ENCODE assay signal across 2 cellular contexts in the genomic region with DNA sequence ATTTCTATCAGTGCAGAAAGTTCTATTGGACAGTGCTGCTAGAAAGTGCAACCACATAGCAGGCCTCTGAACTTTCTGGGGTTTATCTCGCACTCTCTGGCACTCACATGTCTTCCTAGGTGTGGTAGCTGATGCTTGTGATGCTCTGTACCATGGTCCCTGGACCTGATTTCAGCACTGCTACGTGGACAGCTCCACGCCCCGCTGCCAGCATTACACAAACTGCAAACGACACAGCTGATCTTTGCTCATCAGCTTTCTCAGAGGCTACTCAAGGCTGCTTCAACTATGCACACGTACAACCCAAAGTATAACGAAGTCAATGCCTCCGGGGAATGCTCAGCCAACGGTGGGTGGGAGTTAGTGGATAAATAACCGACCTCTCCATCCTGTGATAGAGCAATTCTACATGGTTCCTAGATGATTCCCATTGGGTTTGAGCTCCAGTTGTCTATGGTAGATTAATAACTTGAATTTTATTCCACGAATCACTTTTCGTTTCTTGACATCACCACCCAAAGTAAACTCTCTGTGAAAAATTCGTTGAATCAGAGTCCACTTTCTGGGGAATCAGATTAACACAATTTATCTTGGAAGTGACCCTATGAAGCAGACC.
TF ChIP-seq lines count a peak whose summit lies in the region.

No MANE protein-coding gene starts in this region.

TF ChIP-seq in WTC11, 78 proteins besides CTCF, POLR2A, EP300 and RAD21 (continued from another document and continues in another):
- TF ChIP-seq, protein P1, sequence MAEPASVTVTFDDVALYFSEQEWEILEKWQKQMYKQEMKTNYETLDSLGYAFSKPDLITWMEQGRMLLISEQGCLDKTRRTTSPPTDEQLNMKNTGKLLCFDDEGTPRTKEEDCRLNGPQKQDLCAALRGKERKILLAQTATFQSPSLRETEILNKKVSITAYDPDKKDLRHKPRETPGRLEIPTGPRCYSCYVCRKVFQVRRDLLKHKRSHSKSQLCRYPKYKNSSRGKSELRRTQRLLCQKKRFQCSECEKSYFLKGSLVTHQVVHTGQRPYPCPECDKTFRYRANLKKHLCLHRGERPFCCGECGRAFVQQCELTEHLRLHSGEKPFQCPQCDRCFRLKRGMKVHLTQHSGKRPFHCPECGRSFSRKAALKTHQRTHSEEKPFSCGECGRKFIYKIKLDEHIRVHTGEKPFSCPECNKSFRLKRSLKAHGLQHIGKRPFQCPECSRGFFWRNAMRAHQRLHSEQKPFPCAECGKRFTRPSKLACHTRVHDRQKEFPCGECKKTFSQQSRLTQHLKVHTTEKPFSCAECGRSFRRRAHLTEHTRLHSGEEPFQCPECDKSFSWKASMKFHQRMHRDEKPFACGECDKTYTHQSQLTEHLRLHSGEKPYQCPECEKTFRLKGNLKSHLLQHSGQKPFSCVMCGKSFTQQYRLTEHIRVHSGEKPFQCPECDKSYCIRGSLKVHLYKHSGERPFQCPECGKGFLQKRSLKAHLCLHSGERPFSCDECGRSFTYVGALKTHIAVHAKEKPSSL (CRISPR knock-in tag; conservative IDR thresholded peaks at IDR 0.05) = no peak
- TF ChIP-seq ATF1 (CRISPR knock-in tag; IDR thresholded peaks at IDR 0.05) (no peak), ZNF232 (CRISPR knock-in tag; IDR thresholded peaks at IDR 0.05) (no peak), TP53 (CRISPR knock-in tag; IDR thresholded peaks at IDR 0.05) (no peak), ZNF671 (CRISPR knock-in tag; IDR thresholded peaks at IDR 0.05) (no peak), MXD4 (CRISPR knock-in tag; IDR thresholded peaks at IDR 0.05; ENCODE audit: borderline replicate concordance) (no peak), SMAD4 (CRISPR knock-in tag; IDR thresholded peaks at IDR 0.05) (peak; percentile 76; the same call in 1 of the 2 replicates), ZNF219 (CRISPR knock-in tag; IDR thresholded peaks at IDR 0.05; ENCODE audit: borderline replicate concordance) (peak; percentile 91; the same call in 1 of the 2 replicates), JUN (CRISPR knock-in tag; IDR thresholded peaks at IDR 0.05) (peak; percentile 91), TEAD4 (CRISPR knock-in tag; IDR thresholded peaks at IDR 0.05) (peak; percentile 78; the same call in 1 of the 2 replicates), ZNF263 (CRISPR knock-in tag; IDR thresholded peaks at IDR 0.05; ENCODE audit: low read depth) (no peak), KAT7 (CRISPR knock-in tag; IDR thresholded peaks at IDR 0.05; ENCODE audit: borderline replicate concordance) (no peak)
- TF ChIP-seq, protein P2, sequence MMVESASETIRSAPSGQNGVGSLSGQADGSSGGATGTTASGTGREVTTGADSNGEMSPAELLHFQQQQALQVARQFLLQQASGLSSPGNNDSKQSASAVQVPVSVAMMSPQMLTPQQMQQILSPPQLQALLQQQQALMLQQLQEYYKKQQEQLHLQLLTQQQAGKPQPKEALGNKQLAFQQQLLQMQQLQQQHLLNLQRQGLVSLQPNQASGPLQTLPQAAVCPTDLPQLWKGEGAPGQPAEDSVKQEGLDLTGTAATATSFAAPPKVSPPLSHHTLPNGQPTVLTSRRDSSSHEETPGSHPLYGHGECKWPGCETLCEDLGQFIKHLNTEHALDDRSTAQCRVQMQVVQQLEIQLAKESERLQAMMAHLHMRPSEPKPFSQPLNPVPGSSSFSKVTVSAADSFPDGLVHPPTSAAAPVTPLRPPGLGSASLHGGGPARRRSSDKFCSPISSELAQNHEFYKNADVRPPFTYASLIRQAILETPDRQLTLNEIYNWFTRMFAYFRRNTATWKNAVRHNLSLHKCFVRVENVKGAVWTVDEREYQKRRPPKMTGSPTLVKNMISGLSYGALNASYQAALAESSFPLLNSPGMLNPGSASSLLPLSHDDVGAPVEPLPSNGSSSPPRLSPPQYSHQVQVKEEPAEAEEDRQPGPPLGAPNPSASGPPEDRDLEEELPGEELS (CRISPR knock-in tag; IDR thresholded peaks at IDR 0.05) = peak; percentile 52; the same call in 1 of the 2 replicates
- TF ChIP-seq, protein P3, sequence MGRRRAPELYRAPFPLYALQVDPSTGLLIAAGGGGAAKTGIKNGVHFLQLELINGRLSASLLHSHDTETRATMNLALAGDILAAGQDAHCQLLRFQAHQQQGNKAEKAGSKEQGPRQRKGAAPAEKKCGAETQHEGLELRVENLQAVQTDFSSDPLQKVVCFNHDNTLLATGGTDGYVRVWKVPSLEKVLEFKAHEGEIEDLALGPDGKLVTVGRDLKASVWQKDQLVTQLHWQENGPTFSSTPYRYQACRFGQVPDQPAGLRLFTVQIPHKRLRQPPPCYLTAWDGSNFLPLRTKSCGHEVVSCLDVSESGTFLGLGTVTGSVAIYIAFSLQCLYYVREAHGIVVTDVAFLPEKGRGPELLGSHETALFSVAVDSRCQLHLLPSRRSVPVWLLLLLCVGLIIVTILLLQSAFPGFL (CRISPR knock-in tag; IDR thresholded peaks at IDR 0.05; ENCODE audit: borderline replicate concordance) = no peak
- TF ChIP-seq, protein P4, sequence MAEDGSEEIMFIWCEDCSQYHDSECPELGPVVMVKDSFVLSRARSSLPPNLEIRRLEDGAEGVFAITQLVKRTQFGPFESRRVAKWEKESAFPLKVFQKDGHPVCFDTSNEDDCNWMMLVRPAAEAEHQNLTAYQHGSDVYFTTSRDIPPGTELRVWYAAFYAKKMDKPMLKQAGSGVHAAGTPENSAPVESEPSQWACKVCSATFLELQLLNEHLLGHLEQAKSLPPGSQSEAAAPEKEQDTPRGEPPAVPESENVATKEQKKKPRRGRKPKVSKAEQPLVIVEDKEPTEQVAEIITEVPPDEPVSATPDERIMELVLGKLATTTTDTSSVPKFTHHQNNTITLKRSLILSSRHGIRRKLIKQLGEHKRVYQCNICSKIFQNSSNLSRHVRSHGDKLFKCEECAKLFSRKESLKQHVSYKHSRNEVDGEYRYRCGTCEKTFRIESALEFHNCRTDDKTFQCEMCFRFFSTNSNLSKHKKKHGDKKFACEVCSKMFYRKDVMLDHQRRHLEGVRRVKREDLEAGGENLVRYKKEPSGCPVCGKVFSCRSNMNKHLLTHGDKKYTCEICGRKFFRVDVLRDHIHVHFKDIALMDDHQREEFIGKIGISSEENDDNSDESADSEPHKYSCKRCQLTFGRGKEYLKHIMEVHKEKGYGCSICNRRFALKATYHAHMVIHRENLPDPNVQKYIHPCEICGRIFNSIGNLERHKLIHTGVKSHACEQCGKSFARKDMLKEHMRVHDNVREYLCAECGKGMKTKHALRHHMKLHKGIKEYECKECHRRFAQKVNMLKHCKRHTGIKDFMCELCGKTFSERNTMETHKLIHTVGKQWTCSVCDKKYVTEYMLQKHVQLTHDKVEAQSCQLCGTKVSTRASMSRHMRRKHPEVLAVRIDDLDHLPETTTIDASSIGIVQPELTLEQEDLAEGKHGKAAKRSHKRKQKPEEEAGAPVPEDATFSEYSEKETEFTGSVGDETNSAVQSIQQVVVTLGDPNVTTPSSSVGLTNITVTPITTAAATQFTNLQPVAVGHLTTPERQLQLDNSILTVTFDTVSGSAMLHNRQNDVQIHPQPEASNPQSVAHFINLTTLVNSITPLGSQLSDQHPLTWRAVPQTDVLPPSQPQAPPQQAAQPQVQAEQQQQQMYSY (CRISPR knock-in tag; IDR thresholded peaks at IDR 0.05) = no peak
- TF ChIP-seq, protein P5, sequence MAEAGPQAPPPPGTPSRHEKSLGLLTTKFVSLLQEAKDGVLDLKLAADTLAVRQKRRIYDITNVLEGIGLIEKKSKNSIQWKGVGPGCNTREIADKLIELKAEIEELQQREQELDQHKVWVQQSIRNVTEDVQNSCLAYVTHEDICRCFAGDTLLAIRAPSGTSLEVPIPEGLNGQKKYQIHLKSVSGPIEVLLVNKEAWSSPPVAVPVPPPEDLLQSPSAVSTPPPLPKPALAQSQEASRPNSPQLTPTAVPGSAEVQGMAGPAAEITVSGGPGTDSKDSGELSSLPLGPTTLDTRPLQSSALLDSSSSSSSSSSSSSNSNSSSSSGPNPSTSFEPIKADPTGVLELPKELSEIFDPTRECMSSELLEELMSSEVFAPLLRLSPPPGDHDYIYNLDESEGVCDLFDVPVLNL (CRISPR knock-in tag; IDR thresholded peaks at IDR 0.05; ENCODE audit: borderline replicate concordance, low read depth) = 0 out of 2 replicates have a peak, but pooled peaks have one; percentile 51

TF ChIP-seq in HepG2, 621 proteins besides CTCF, POLR2A, EP300 and RAD21 (continued from another document and continues in another):
- TF ChIP-seq, protein P6, sequence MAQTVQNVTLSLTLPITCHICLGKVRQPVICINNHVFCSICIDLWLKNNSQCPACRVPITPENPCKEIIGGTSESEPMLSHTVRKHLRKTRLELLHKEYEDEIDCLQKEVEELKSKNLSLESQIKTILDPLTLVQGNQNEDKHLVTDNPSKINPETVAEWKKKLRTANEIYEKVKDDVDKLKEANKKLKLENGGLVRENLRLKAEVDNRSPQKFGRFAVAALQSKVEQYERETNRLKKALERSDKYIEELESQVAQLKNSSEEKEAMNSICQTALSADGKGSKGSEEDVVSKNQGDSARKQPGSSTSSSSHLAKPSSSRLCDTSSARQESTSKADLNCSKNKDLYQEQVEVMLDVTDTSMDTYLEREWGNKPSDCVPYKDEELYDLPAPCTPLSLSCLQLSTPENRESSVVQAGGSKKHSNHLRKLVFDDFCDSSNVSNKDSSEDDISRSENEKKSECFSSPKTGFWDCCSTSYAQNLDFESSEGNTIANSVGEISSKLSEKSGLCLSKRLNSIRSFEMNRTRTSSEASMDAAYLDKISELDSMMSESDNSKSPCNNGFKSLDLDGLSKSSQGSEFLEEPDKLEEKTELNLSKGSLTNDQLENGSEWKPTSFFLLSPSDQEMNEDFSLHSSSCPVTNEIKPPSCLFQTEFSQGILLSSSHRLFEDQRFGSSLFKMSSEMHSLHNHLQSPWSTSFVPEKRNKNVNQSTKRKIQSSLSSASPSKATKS (CRISPR knock-in tag; IDR thresholded peaks at IDR 0.05) = no peak
- TF ChIP-seq SALL1 (CRISPR knock-in tag; IDR thresholded peaks at IDR 0.05) (peak; percentile 73), JDP2 (CRISPR knock-in tag; IDR thresholded peaks at IDR 0.05; ENCODE audit: borderline replicate concordance) (no peak), ZBTB20 (CRISPR knock-in tag; IDR thresholded peaks at IDR 0.05; ENCODE audit: borderline replicate concordance, low read depth) (peak; percentile 35; the same call in 1 of the 2 replicates), WIZ (CRISPR knock-in tag; IDR thresholded peaks at IDR 0.05) (peak; percentile 99), ISL2 (CRISPR knock-in tag; IDR thresholded peaks at IDR 0.05) (no peak), ZNF331 (CRISPR knock-in tag; IDR thresholded peaks at IDR 0.05) (peak; percentile 71), TBX2 (CRISPR knock-in tag; IDR thresholded peaks at IDR 0.05; ENCODE audit: borderline replicate concordance) (no peak), NAIF1 (CRISPR knock-in tag; IDR thresholded peaks at IDR 0.05; ENCODE audit: borderline replicate concordance) (no peak), RARA (CRISPR knock-in tag; IDR thresholded peaks at IDR 0.05) (0 out of 2 replicates have a peak, but pooled peaks have one; percentile 31), SAP130 (CRISPR knock-in tag; IDR thresholded peaks at IDR 0.05; ENCODE audit: low read depth) (peak; percentile 40; the same call in 1 of the 2 replicates), MED1 (CRISPR knock-in tag; IDR thresholded peaks at IDR 0.05) (0 out of 2 replicates have a peak, but pooled peaks have one; percentile 16), ZNF788 (CRISPR knock-in tag; IDR thresholded peaks at IDR 0.05; ENCODE audit: borderline replicate concordance) (no peak)
- TF ChIP-seq, protein P7, sequence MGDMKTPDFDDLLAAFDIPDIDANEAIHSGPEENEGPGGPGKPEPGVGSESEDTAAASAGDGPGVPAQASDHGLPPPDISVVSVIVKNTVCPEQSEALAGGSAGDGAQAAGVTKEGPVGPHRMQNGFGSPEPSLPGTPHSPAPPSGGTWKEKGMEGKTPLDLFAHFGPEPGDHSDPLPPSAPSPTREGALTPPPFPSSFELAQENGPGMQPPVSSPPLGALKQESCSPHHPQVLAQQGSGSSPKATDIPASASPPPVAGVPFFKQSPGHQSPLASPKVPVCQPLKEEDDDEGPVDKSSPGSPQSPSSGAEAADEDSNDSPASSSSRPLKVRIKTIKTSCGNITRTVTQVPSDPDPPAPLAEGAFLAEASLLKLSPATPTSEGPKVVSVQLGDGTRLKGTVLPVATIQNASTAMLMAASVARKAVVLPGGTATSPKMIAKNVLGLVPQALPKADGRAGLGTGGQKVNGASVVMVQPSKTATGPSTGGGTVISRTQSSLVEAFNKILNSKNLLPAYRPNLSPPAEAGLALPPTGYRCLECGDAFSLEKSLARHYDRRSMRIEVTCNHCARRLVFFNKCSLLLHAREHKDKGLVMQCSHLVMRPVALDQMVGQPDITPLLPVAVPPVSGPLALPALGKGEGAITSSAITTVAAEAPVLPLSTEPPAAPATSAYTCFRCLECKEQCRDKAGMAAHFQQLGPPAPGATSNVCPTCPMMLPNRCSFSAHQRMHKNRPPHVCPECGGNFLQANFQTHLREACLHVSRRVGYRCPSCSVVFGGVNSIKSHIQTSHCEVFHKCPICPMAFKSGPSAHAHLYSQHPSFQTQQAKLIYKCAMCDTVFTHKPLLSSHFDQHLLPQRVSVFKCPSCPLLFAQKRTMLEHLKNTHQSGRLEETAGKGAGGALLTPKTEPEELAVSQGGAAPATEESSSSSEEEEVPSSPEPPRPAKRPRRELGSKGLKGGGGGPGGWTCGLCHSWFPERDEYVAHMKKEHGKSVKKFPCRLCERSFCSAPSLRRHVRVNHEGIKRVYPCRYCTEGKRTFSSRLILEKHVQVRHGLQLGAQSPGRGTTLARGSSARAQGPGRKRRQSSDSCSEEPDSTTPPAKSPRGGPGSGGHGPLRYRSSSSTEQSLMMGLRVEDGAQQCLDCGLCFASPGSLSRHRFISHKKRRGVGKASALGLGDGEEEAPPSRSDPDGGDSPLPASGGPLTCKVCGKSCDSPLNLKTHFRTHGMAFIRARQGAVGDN (CRISPR knock-in tag; IDR thresholded peaks at IDR 0.05) = no peak
- TF ChIP-seq, protein P8, sequence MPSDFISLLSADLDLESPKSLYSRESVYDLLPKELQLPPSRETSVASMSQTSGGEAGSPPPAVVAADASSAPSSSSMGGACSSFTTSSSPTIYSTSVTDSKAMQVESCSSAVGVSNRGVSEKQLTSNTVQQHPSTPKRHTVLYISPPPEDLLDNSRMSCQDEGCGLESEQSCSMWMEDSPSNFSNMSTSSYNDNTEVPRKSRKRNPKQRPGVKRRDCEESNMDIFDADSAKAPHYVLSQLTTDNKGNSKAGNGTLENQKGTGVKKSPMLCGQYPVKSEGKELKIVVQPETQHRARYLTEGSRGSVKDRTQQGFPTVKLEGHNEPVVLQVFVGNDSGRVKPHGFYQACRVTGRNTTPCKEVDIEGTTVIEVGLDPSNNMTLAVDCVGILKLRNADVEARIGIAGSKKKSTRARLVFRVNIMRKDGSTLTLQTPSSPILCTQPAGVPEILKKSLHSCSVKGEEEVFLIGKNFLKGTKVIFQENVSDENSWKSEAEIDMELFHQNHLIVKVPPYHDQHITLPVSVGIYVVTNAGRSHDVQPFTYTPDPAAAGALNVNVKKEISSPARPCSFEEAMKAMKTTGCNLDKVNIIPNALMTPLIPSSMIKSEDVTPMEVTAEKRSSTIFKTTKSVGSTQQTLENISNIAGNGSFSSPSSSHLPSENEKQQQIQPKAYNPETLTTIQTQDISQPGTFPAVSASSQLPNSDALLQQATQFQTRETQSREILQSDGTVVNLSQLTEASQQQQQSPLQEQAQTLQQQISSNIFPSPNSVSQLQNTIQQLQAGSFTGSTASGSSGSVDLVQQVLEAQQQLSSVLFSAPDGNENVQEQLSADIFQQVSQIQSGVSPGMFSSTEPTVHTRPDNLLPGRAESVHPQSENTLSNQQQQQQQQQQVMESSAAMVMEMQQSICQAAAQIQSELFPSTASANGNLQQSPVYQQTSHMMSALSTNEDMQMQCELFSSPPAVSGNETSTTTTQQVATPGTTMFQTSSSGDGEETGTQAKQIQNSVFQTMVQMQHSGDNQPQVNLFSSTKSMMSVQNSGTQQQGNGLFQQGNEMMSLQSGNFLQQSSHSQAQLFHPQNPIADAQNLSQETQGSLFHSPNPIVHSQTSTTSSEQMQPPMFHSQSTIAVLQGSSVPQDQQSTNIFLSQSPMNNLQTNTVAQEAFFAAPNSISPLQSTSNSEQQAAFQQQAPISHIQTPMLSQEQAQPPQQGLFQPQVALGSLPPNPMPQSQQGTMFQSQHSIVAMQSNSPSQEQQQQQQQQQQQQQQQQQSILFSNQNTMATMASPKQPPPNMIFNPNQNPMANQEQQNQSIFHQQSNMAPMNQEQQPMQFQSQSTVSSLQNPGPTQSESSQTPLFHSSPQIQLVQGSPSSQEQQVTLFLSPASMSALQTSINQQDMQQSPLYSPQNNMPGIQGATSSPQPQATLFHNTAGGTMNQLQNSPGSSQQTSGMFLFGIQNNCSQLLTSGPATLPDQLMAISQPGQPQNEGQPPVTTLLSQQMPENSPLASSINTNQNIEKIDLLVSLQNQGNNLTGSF (CRISPR knock-in tag; IDR thresholded peaks at IDR 0.05) = 0 out of 2 replicates have a peak, but pooled peaks have one; percentile 50
